ENCODE assay signal across 35 cellular contexts in the genomic region with DNA sequence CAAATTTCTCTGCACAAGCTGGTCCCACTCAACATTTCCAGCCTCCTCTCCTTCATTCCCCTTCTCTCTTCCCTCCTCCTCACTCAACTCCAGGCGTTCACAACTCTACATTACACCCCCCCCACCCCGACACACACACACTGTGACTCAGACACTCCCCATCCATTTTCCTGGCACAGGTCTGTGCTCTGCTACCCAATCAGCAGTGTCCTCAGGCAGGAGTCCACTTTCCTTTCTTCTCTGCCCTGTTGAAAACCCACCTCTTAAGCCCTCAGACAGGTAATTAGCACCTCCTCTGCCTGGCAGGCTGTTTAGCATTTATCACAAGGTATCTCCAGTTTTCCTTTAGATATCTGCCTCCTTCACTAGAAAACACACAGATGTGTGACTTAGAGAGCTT. TPM values are rescaled to one million over a fixed set of nuclear protein-coding genes. Genes with fewer than 3 reads are reported as not detected.
DNase-seq lines count a peak whose midpoint lies in the region; ATAC-seq, FAIRE-seq and TF ChIP-seq lines count a peak whose summit lies in the region.
"Had no signal": no experiment of that assay in that cellular context is flagged by ENCODE, and none has a peak within 500 bp of the region (broad histone marks: within the 10 kb centered on the region; RNA-seq: fewer than 3 reads in every experiment).

No MANE protein-coding gene starts in this region.

- H3K4me3 ChIP-seq in GM23248 (no peak overlapping the region), PC-3 (ENCODE audit: low read length) (no peak overlapping the region), pancreas (no peak overlapping the region)
- H3K4me3 ChIP-seq: dorsolateral prefrontal cortex, left ventricle myocardium inferior, spleen, thoracic aorta, uterus had no signal

- intact Hi-C loops in PC-3 (cut with micrococcal nuclease) (loop anchor here (10.0 kb wide), 1 partner anchor 251 kb away; no protein-coding TSS in a partner anchor), pancreas (cut with DNase I) (loop anchor here in 2 of 3 donors (5.0 to 10.0 kb wide), 3 partner anchors 108 to 221 kb away; no protein-coding TSS in a partner anchor)

- H3K79me2 ChIP-seq in GM23248 (ENCODE audit: insufficient read depth), result no peaks in the 10 kb centered on the region
- H3K79me2 ChIP-seq in PC-3 (ENCODE audit: low read length), result no peaks in the 10 kb centered on the region

- BruUV-seq in PC-3 (replicated peaks; lab: Mats Ljungman, UMichigan), result no TSS peak

- 0 to 2% methylated on average over 2 of the region's 2 CpGs for WGBS in GM23248 (ENCODE audit: low coverage in 1 of 2, low lambda C conversion rate in 2 of 2, missing lambda C conversion rate in 2 of 2), 2 experiments
- 52 to 67% methylated on average over 2 of the region's 2 CpGs for WGBS in pancreas, 2 donors

- ATAC-seq in PC-3 (peak; percentile 30; the same call in 1 of the 2 replicates), GM21528 (IDR thresholded peaks at IDR 0.05; ENCODE audit: low FRiP score, unreplicated experiment) (no peak), GM19452 (IDR thresholded peaks at IDR 0.05; ENCODE audit: unreplicated experiment) (no peak), pancreas (no peak)
- ATAC-seq: naive thymus-derived CD8-positive, alpha-beta T cell had no signal

- in situ Hi-C loops in GM23248 (cut with MboI), result no loop called here

- H3K4me1 ChIP-seq in GM23248 (ENCODE audit: insufficient read depth), result peaks cover 13% of the 10 kb centered on the region
- H3K4me1 ChIP-seq in PC-3 (ENCODE audit: insufficient read depth, low read length), result peaks cover 16% of the 10 kb centered on the region
- no peaks in the 10 kb centered on the region for H3K4me1 ChIP-seq in pancreas
- H3K4me1 ChIP-seq: left ventricle myocardium inferior, uterus had no signal

- no peak for TF ChIP-seq CTCF in PC-3 (conservative IDR thresholded peaks at IDR 0.05; ENCODE audit: low read depth, low read length)
- TF ChIP-seq CTCF in pancreas (IDR thresholded peaks at IDR 0.05), result no peak

- H3K27ac ChIP-seq in GM23248 (no peak overlapping the region), PC-3 (ENCODE audit: low read length) (0 out of 2 replicates have a peak overlapping the region, but pooled peaks have one; percentile 11), pancreas (no peak overlapping the region)
- H3K27ac ChIP-seq: C4-2B, dorsolateral prefrontal cortex, epithelial cell of prostate, left ventricle myocardium inferior, spleen, thoracic aorta, uterus had no signal

- H3K4me2 ChIP-seq in GM23248 (ENCODE audit: unreplicated experiment) (no peak overlapping the region), PC-3 (ENCODE audit: low read length) (peak overlapping the region; percentile 44)

- H3K27me3 ChIP-seq in GM23248 (replicated peaks; ENCODE audit: insufficient read depth) (peaks cover 12% of the 10 kb centered on the region), PC-3 (ENCODE audit: low read length) (no peaks in the 10 kb centered on the region), pancreas (peaks cover 0 to 3% (median 0%) of the 10 kb centered on the region in 4 donors)
- H3K27me3 ChIP-seq: uterus had no signal

- POLR2A ChIA-PET in PC-3 (lab: Charles Lee; ENCODE audit: unreplicated experiment), result no interaction called here

- H3F3A ChIP-seq in GM23248 (ENCODE audit: insufficient read depth) (peaks cover 4% of the 10 kb centered on the region; the same call in 1 of the 2 replicates), PC-3 (ENCODE audit: low read length, unreplicated experiment) (no peaks in the 10 kb centered on the region)

- H3K36me3 ChIP-seq in GM23248 (ENCODE audit: low read depth) (no peaks in the 10 kb centered on the region), PC-3 (ENCODE audit: low read depth, low read length) (no peaks in the 10 kb centered on the region), pancreas (no peaks in the 10 kb centered on the region)
- H3K36me3 ChIP-seq: left ventricle myocardium inferior, spleen, thoracic aorta, uterus had no signal

- no peak overlapping the region for H3K9ac ChIP-seq in GM23248
- no peak overlapping the region for H3K9ac ChIP-seq in PC-3 (ENCODE audit: low read length)

- no peak overlapping the region for H2AFZ ChIP-seq in GM23248
- H2AFZ ChIP-seq in PC-3 (ENCODE audit: low read length), result no peak overlapping the region

- CTCF ChIA-PET in PC-3 (lab: Charles Lee), result no interaction called here

- H3K9me3 ChIP-seq in GM23248 (ENCODE audit: low read depth) (no peaks in the 10 kb centered on the region), PC-3 (ENCODE audit: low read length) (no peaks in the 10 kb centered on the region), pancreas (no peaks in the 10 kb centered on the region)
- H3K9me3 ChIP-seq: left ventricle myocardium inferior, spleen, thoracic aorta, uterus had no signal

- H3K9me2 ChIP-seq in GM23248 (ENCODE audit: insufficient read depth) (no peaks in the 10 kb centered on the region), PC-3 (replicated peaks; ENCODE audit: low read length) (no peaks in the 10 kb centered on the region)

- peak; percentile 17 for DNase-seq in AG08395 (ENCODE audit: low spot score)
- DNase-seq in GM23248, result peak; percentile 64
- DNase-seq in PC-3, result peak; percentile 52
- DNase-seq in fibroblast of the conjunctiva (ENCODE audit: low read depth), result peak; percentile 23
- DNase-seq in pancreas, result no peak
- no peak for DNase-seq in iPS-NIHi11 (ENCODE audit: low spot score)
- DNase-seq: activated CD4-positive, alpha-beta memory T cell treated with anti-CD3 and anti-CD28 coated beads, Interleukin-2, amount 10 ng/mL, durations not matched to agents 7 days and 5 days; activated CD4-positive, CD25-positive, alpha-beta regulatory T cell treated with anti-CD3 and anti-CD28 coated beads, Interleukin-2, amount 50 U/mL, for 72 hours; activated naive CD8-positive, alpha-beta T cell treated with anti-CD3 and anti-CD28 coated beads for 36 hours; dorsolateral prefrontal cortex; hippocampal formation; midbrain; naive thymus-derived CD8-positive, alpha-beta T cell; NCI-H146; NCI-H82; SIG-M5; spleen; stimulated activated CD4-positive, alpha-beta T cell treated with anti-CD3 and anti-CD28 coated beads, Interleukin-4, amount 100 ng/mL, for 1 hour; stimulated activated naive CD4-positive, alpha-beta T cell treated with Interleukin-2 at 50 U/mL for 16 hours; uterus had no signal

- no peak for FAIRE-seq in pancreas (lab: Jason Lieb, UNC)
- FAIRE-seq: astrocyte, frontal cortex, GM18507, TTC549 had no signal

- no peaks in the 10 kb centered on the region for H4K20me1 ChIP-seq in GM23248 (ENCODE audit: insufficient read depth)
- H4K20me1 ChIP-seq in PC-3 (ENCODE audit: low read length), result no peaks in the 10 kb centered on the region

RNA-seq across cellular contexts. Expression of a gene that starts 8.8 kb away (rescaled TPM):
- total RNA-seq in GM23248 (2014; rRNA removed; shearing (Covaris generic)), result not detected in 2 replicates
- not detected in 2 replicates for polyA plus RNA-seq in GM23248 (2016; fragmentation: Nextera tagmentation; extraction: Ambion mirVana)
- total RNA-seq in PC-3 (2014; rRNA removed), result not detected in 2 replicates
- total RNA-seq in pancreas, result not detected
- under 1 TPM in 1 of 2 donors, not detected in 1; 0.11 TPM for polyA plus RNA-seq in pancreas
- total RNA-seq: activated CD4-positive, alpha-beta memory T cell treated with anti-CD3 and anti-CD28 coated beads, Interleukin-2, amount 10 ng/mL, durations not matched to agents 7 days and 5 days; activated naive CD8-positive, alpha-beta T cell treated with anti-CD3 and anti-CD28 coated beads for 36 hours; astrocyte; Calu3; frontal cortex; M059J; naive thymus-derived CD8-positive, alpha-beta T cell; osteoblast; right cardiac atrium; spleen had no signal
- polyA plus RNA-seq: AG04450; naive thymus-derived CD8-positive, alpha-beta T cell; right cardiac atrium; spleen had no signal

Comparison
In these comparisons a context has a peak if more than half of its experiments do, and no peak if none do; other contexts are left out.
1. DNase-seq: peak in AG08395 (single experiment), GM23248 (single experiment), PC-3 (single experiment) and fibroblast of the conjunctiva (single experiment); none in pancreas (0 of 6) and iPS-NIHi11 (single experiment).